Comparison of ENCODE assay signal across 8 cellular contexts in genomic region chr10:125159486-125159931, GRCh38.
A peak's percentile ranks its signal among the peaks of the same experiment; 100 is the strongest.
DNase-seq lines count a peak whose midpoint lies in the region; ATAC-seq and TF ChIP-seq lines count a peak whose summit lies in the region.

No MANE protein-coding gene starts in this region.

- peak overlapping the region; percentile 82 to 96 (median 90) for H3K4me3 ChIP-seq in BLaER1 treated with 17β-estradiol and CSF1 and Interleukin-3, amounts not matched to agents 10 nM and 100 nM
- H3K4me3 ChIP-seq in LNCaP clone FGC (ENCODE audit: low read depth, low read length) (peak overlapping the region; percentile 68), mucosa of stomach (ENCODE audit: low read length) (no peak overlapping the region)
- H3K4me3 ChIP-seq in effector memory CD4-positive, alpha-beta T cell (ENCODE audit: insufficient read depth, low read depth, low read length, poor library complexity, severe bottlenecking): peak overlapping the region; percentile 37

- ATAC-seq in GM21423 (IDR thresholded peaks at IDR 0.05; ENCODE audit: unreplicated experiment) (no peak), GM19463 (IDR thresholded peaks at IDR 0.05; ENCODE audit: unreplicated experiment) (no peak)

- no peaks in the 10 kb centered on the region for H3K9me3 ChIP-seq in BLaER1 treated with 17β-estradiol and CSF1 and Interleukin-3, amounts not matched to agents 10 nM and 100 nM (replicated peaks in 1 of 11)
- H3K9me3 ChIP-seq in effector memory CD4-positive, alpha-beta T cell (ENCODE audit: control insufficient read depth, low read length): no peaks in the 10 kb centered on the region
- H3K9me3 ChIP-seq in mucosa of stomach (ENCODE audit: control insufficient read depth, low read length): no peaks in the 10 kb centered on the region

- peaks cover 43 to 58% (median 51%) of the 10 kb centered on the region in 10 experiments for H3K4me1 ChIP-seq in BLaER1 treated with 17β-estradiol and CSF1 and Interleukin-3, amounts not matched to agents 10 nM and 100 nM
- H3K4me1 ChIP-seq in effector memory CD4-positive, alpha-beta T cell (ENCODE audit: control insufficient read depth, insufficient read depth, low read length, poor library complexity, severe bottlenecking): peaks cover 11% of the 10 kb centered on the region
- H3K4me1 ChIP-seq in mucosa of stomach (ENCODE audit: control insufficient read depth, insufficient read depth, low read length): peaks cover 30% of the 10 kb centered on the region

- H3K4me2 ChIP-seq in BLaER1 treated with 17β-estradiol and CSF1 and Interleukin-3, amounts not matched to agents 10 nM and 100 nM: peak overlapping the region; percentile 18 to 60 (median 40); a peak in 13 of 22 replicates

- H3K27me3 ChIP-seq in BLaER1 treated with 17β-estradiol and CSF1 and Interleukin-3, amounts not matched to agents 10 nM and 100 nM: peaks cover 0 to 3% (median 0%) of the 10 kb centered on the region in 11 experiments; a peak in 1 of 22 replicates
- peaks cover 26% of the 10 kb centered on the region for H3K27me3 ChIP-seq in effector memory CD4-positive, alpha-beta T cell (replicated peaks; ENCODE audit: control insufficient read depth, insufficient read depth, low read length, poor library complexity, severe bottlenecking)
- no peaks in the 10 kb centered on the region for H3K27me3 ChIP-seq in mucosa of stomach (ENCODE audit: control insufficient read depth, insufficient read depth, low read length)

- peak overlapping the region; percentile 96 to 99 (median 99) for H3K9ac ChIP-seq in BLaER1 treated with 17β-estradiol and CSF1 and Interleukin-3, amounts not matched to agents 10 nM and 100 nM
- peak overlapping the region; percentile 80 for H3K9ac ChIP-seq in mucosa of stomach (ENCODE audit: low read length)

- DNase-seq in LNCaP clone FGC (ENCODE audit: low read depth) (no peak), pons (ENCODE audit: low spot score) (no peak), activated T-cell treated with anti-CD3 and anti-CD28 coated beads for 4 hours (no peak)
- DNase-seq in effector memory CD4-positive, alpha-beta T cell: no peak

- peaks cover 35 to 45% (median 42%) of the 10 kb centered on the region in 11 experiments for H4K20me1 ChIP-seq in BLaER1 treated with 17β-estradiol and CSF1 and Interleukin-3, amounts not matched to agents 10 nM and 100 nM

- no peak for TF ChIP-seq CTCF in LNCaP clone FGC (IDR thresholded peaks at IDR 0.05; ENCODE audit: control insufficient read depth, extremely low read depth, insufficient read depth)

- no peaks in the 10 kb centered on the region; a peak in 2 of 22 replicates for H3K36me3 ChIP-seq in BLaER1 treated with 17β-estradiol and CSF1 and Interleukin-3, amounts not matched to agents 10 nM and 100 nM
- H3K36me3 ChIP-seq in effector memory CD4-positive, alpha-beta T cell (ENCODE audit: control insufficient read depth, insufficient read depth, low read length): no peaks in the 10 kb centered on the region
- H3K36me3 ChIP-seq in mucosa of stomach (ENCODE audit: control insufficient read depth, insufficient read depth, low read length): no peaks in the 10 kb centered on the region

- H3K27ac ChIP-seq in BLaER1 treated with 17β-estradiol and CSF1 and Interleukin-3, amounts not matched to agents 10 nM and 100 nM: peak overlapping the region; percentile 90 to 99 (median 98)
- H3K27ac ChIP-seq in effector memory CD4-positive, alpha-beta T cell (ENCODE audit: insufficient read depth, low read length, poor library complexity, severe bottlenecking): no peak overlapping the region
